3 cellular contexts compared by ENCODE assay signal in genomic region chr1:110062612-110063011, GRCh38.
TF ChIP-seq lines count a peak whose summit lies in the region.

No MANE protein-coding gene starts in this region.

TF ChIP-seq in IMR-90, 13 proteins besides CTCF, POLR2A, EP300 and RAD21:
- TF ChIP-seq RFX5 (IDR thresholded peaks at IDR 0.05; ENCODE audit: low read depth, low read length) (no peak), CEBPB (IDR thresholded peaks at IDR 0.05; ENCODE audit: low read depth, low read length) (no peak), CHD1 (IDR thresholded peaks at IDR 0.05; ENCODE audit: low read depth, low read length) (no peak), NFE2L2 (IDR thresholded peaks at IDR 0.05; ENCODE audit: low read depth, low read length) (no peak), MAZ (IDR thresholded peaks at IDR 0.05; ENCODE audit: borderline replicate concordance, low read depth, low read length) (no peak), BHLHE40 (IDR thresholded peaks at IDR 0.05; ENCODE audit: low read depth, low read length) (no peak), ELK1 (IDR thresholded peaks at IDR 0.05; ENCODE audit: borderline replicate concordance, low read depth, low read length) (no peak)

TF ChIP-seq in SK-N-SH treated with all-trans-retinoic acid at 6 μM for 48 hours, 23 proteins besides CTCF, POLR2A, EP300 and RAD21:
- TF ChIP-seq ARNTL (CRISPR knock-in tag; IDR thresholded peaks at IDR 0.05; ENCODE audit: borderline replicate concordance, low read depth): no peak
- no peak for TF ChIP-seq ESRRG (CRISPR knock-in tag; IDR thresholded peaks at IDR 0.05)
- TF ChIP-seq GLIS3 (CRISPR knock-in tag; IDR thresholded peaks at IDR 0.05): 0 out of 2 replicates have a peak, but pooled peaks have one; percentile 17
- TF ChIP-seq CREB5 (CRISPR knock-in tag; IDR thresholded peaks at IDR 0.05; ENCODE audit: low read depth): no peak
- TF ChIP-seq PPARA (CRISPR knock-in tag; IDR thresholded peaks at IDR 0.05; ENCODE audit: borderline replicate concordance): peak; percentile 49; the same call in 1 of the 2 replicates
- TF ChIP-seq CSRNP3 (CRISPR knock-in tag; IDR thresholded peaks at IDR 0.05): no peak
- TF ChIP-seq ZNF565 (CRISPR knock-in tag; conservative IDR thresholded peaks at IDR 0.05; ENCODE audit: low read depth): 0 out of 2 replicates have a peak, but pooled peaks have one; percentile 27
- peak; percentile 83; the same call in 1 of the 2 replicates for TF ChIP-seq TSHZ2 (CRISPR knock-in tag; IDR thresholded peaks at IDR 0.05)
- no peak for TF ChIP-seq POU6F1 (CRISPR knock-in tag; IDR thresholded peaks at IDR 0.05; ENCODE audit: borderline replicate concordance, low read depth)
- TF ChIP-seq SNAI2 (CRISPR knock-in tag; IDR thresholded peaks at IDR 0.05): peak; percentile 61; the same call in 1 of the 2 replicates
- peak; percentile 70; the same call in 1 of the 2 replicates for TF ChIP-seq TCF4 (CRISPR knock-in tag; IDR thresholded peaks at IDR 0.05; ENCODE audit: borderline replicate concordance)

TF ChIP-seq in HepG2, 621 proteins besides CTCF, POLR2A, EP300 and RAD21:
- TF ChIP-seq ZNF572 (CRISPR knock-in tag; IDR thresholded peaks at IDR 0.05) (no peak), ZFP36 (IDR thresholded peaks at IDR 0.05; ENCODE audit: borderline replicate concordance, low read depth, low read length, partially characterized antibody) (no peak), ZNF274 (CRISPR knock-in tag; IDR thresholded peaks at IDR 0.05) (no peak), ZNF761 (CRISPR knock-in tag; conservative IDR thresholded peaks at IDR 0.05) (no peak), FOXA3 (CRISPR knock-in tag; IDR thresholded peaks at IDR 0.05) (no peak), ZNF326 (CRISPR knock-in tag; IDR thresholded peaks at IDR 0.05; ENCODE audit: borderline replicate concordance) (no peak), HDAC1 (CRISPR knock-in tag; IDR thresholded peaks at IDR 0.05) (no peak), KLF11 (CRISPR knock-in tag; IDR thresholded peaks at IDR 0.05) (no peak), SP2 (CRISPR knock-in tag; IDR thresholded peaks at IDR 0.05) (no peak), ZNF142 (CRISPR knock-in tag; IDR thresholded peaks at IDR 0.05) (no peak), SKIL (CRISPR knock-in tag; IDR thresholded peaks at IDR 0.05; ENCODE audit: borderline replicate concordance) (no peak), ZNF414 (CRISPR knock-in tag; IDR thresholded peaks at IDR 0.05) (no peak), SMC3 (IDR thresholded peaks at IDR 0.05; ENCODE audit: low read length) (no peak), ONECUT2 (CRISPR knock-in tag; IDR thresholded peaks at IDR 0.05) (no peak), ZNF580 (CRISPR knock-in tag; IDR thresholded peaks at IDR 0.05; ENCODE audit: borderline replicate concordance, low read depth) (no peak), ZSCAN9 (CRISPR knock-in tag; IDR thresholded peaks at IDR 0.05; ENCODE audit: borderline replicate concordance) (no peak)
